In the genomic region with DNA sequence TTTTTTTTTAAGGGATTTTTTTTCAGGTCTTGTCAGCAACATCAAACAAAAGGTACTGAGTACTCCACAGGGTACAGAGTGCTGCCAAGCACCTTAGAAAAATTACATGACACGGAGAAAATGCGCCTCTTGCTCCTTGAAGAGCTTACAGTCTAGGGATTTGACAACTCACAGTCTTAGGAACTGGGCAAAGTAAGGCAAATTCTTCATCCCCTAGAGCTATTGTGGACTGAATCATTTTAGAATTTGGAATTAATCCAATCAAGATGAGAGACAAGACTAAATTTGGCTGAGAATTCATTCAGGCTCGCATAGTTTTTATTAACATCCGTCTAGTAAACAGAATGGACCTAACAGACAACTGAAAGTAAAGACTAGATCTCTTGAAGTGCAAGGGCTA, we compare ENCODE assay signal across 7 cellular contexts. TPM values are rescaled to one million over a fixed set of nuclear protein-coding genes. Genes with fewer than 3 reads are reported as not detected.
DNase-seq lines count a peak whose midpoint lies in the region; ATAC-seq, FAIRE-seq and TF ChIP-seq lines count a peak whose summit lies in the region.
"Not testable (repeated sequence)": the region's sequence is repeated elsewhere in the genome, so short reads cannot be mapped to it uniquely, and the experiment has no call there.

No MANE protein-coding gene starts in this region.

- H3K36me3 ChIP-seq in PC-3 (ENCODE audit: low read depth, low read length) (peaks cover 62% of the 10 kb centered on the region), keratinocyte (ENCODE audit: control insufficient read depth in 2 of 2, extremely low read depth in 1 of 2, insufficient read depth in 2 of 2, low read length in 2 of 2) (peaks cover 20% of the 10 kb centered on the region in 2 experiments)

- H2AFZ ChIP-seq in PC-3 (ENCODE audit: low read length); keratinocyte (ENCODE audit: control insufficient read depth, low read length): not testable (repeated sequence)

- CTCF ChIA-PET in PC-3 (lab: Charles Lee) = not testable (repeated sequence)

- POLR2A ChIA-PET in PC-3 (lab: Charles Lee; ENCODE audit: unreplicated experiment) = not testable (repeated sequence)

- H3K4me1 ChIP-seq in PC-3 (ENCODE audit: insufficient read depth, low read length); keratinocyte (ENCODE audit: control insufficient read depth, extremely low read depth, insufficient read depth, low read length): not testable (repeated sequence)

- dilution Hi-C loops in keratinocyte (cut with MboI; ENCODE audit: extremely low pct_ligation_motif_present, low sequenced_read_pairs) = not testable (repeated sequence)

- not testable (repeated sequence) for H4K20me1 ChIP-seq in PC-3 (ENCODE audit: low read length); keratinocyte (ENCODE audit: control insufficient read depth, extremely low read depth, insufficient read depth, low read length)

- not testable (repeated sequence) for TF ChIP-seq CTCF in PC-3 (conservative IDR thresholded peaks at IDR 0.05; ENCODE audit: low read depth, low read length); keratinocyte (optimal IDR thresholded peaks at IDR 0.05 in 1 of 3, IDR thresholded peaks at IDR 0.05 in 1 of 3, conservative IDR thresholded peaks at IDR 0.05 in 1 of 3; ENCODE audit: extremely low read depth in 1 of 3, insufficient read depth in 2 of 3, low read length in 3 of 3)

- not testable (repeated sequence) for H3K9me1 ChIP-seq in keratinocyte (ENCODE audit: control insufficient read depth, extremely low read depth, insufficient read depth, low read length)

- not testable (repeated sequence) for H3K79me2 ChIP-seq in PC-3 (ENCODE audit: low read length); keratinocyte (ENCODE audit: control insufficient read depth, insufficient read depth, low read length)

- H3K4me2 ChIP-seq in PC-3 (ENCODE audit: low read length); keratinocyte (ENCODE audit: control insufficient read depth, extremely low read depth, insufficient read depth, low read depth, low read length): not testable (repeated sequence)

- ATAC-seq in PC-3 (peak; percentile 73), Right ventricle myocardium superior (ENCODE audit: poor library complexity) (peak; percentile 26), sciatic nerve (peak; percentile 17)

- H3K27me3 Mint-ChIP-seq in activated T-cell treated with anti-CD3 and anti-CD28 coated beads, Interleukin-2, amount 50 U/mL, for 24 hours = not testable (repeated sequence)

- H3K9me3 Mint-ChIP-seq in activated T-cell treated with anti-CD3 and anti-CD28 coated beads, Interleukin-2, amount 50 U/mL, for 24 hours = not testable (repeated sequence)

- H3K9me2 ChIP-seq in PC-3 (replicated peaks; ENCODE audit: low read length) = not testable (repeated sequence)

- not testable (repeated sequence) for H3K9ac ChIP-seq in PC-3 (ENCODE audit: low read length); keratinocyte (ENCODE audit: control insufficient read depth, extremely low read depth, insufficient read depth, low read length)

- peaks cover 22% of the 10 kb centered on the region for H3K4me1 Mint-ChIP-seq in activated T-cell treated with anti-CD3 and anti-CD28 coated beads, Interleukin-2, amount 50 U/mL, for 24 hours (ENCODE audit: low read depth)

- TF ChIP-seq POLR2A in H54 (IDR thresholded peaks at IDR 0.05; ENCODE audit: low read depth, low read length) = not testable (repeated sequence)

- not testable (repeated sequence) for H3F3A ChIP-seq in PC-3 (ENCODE audit: low read length, unreplicated experiment)

- not testable (repeated sequence) for H3K4me3 ChIP-seq in PC-3 (ENCODE audit: low read length); keratinocyte (ENCODE audit: control insufficient read depth in 2 of 3, extremely low read depth in 1 of 3, insufficient read depth in 2 of 3, low read depth in 1 of 3, low read length in 3 of 3)

- not testable (repeated sequence) for DNase-seq in H54 (ENCODE audit: insufficient read length, low spot score); PC-3; activated T-cell treated with anti-CD3 and anti-CD28 coated beads, Interleukin-2, amount 50 U/mL, for 24 hours; Right ventricle myocardium superior; keratinocyte (ENCODE audit: low read depth, low spot score); sciatic nerve (ENCODE audit: low spot score)

- not testable (repeated sequence) for H3K27ac ChIP-seq in PC-3 (ENCODE audit: low read length); keratinocyte (ENCODE audit: control insufficient read depth, insufficient read depth, low read length)

- not testable (repeated sequence) for H3K4me3 Mint-ChIP-seq in activated T-cell treated with anti-CD3 and anti-CD28 coated beads, Interleukin-2, amount 50 U/mL, for 24 hours

- peaks cover 81% of the 10 kb centered on the region for H3K36me3 Mint-ChIP-seq in activated T-cell treated with anti-CD3 and anti-CD28 coated beads, Interleukin-2, amount 50 U/mL, for 24 hours (ENCODE audit: low read depth)

- BruUV-seq in PC-3 (replicated peaks; lab: Mats Ljungman, UMichigan) = not testable (repeated sequence)

- H3K9me3 ChIP-seq in PC-3 (ENCODE audit: low read length); keratinocyte (ENCODE audit: control insufficient read depth, low read depth, low read length): not testable (repeated sequence)

- intact Hi-C loops in PC-3 (cut with micrococcal nuclease); Right ventricle myocardium superior (cut with DNase I); sciatic nerve (cut with DNase I): not testable (repeated sequence)

- FAIRE-seq in H54 (lab: Jason Lieb, UNC) (peak; percentile 62), endometrium (lab: Jason Lieb, UNC) (peak; percentile 45), keratinocyte (lab: Jason Lieb, UNC) (peak; percentile 29)

- not testable (repeated sequence) for H3K27me3 ChIP-seq in PC-3 (ENCODE audit: low read length); keratinocyte (ENCODE audit: control insufficient read depth, extremely low read depth, insufficient read depth, low read length)

- peak overlapping the region; percentile 26 for H3K27ac Mint-ChIP-seq in activated T-cell treated with anti-CD3 and anti-CD28 coated beads, Interleukin-2, amount 50 U/mL, for 24 hours

RNA-seq across cellular contexts. Expression of a gene that starts 44.1 kb away (rescaled TPM):
- total RNA-seq in PC-3 (2014; rRNA removed) (38.0 and 41.4 TPM in 2 replicates), Right ventricle myocardium superior (46.9 TPM), sciatic nerve (103 TPM)
- 53.4 to 86.8 TPM (median 55.4 TPM) in 3 replicates for polyA plus RNA-seq in keratinocyte
- polyA plus RNA-seq in keratinocyte (2011; ENCODE audit: low read depth) = 36.1 TPM
- 58.4 and 112 TPM in 2 replicates for polyA plus RNA-seq in keratinocyte (2011; cell fraction: cytosol; rRNA removed)
- polyA plus RNA-seq in keratinocyte (2011; cell fraction: nucleus; rRNA removed) = 18.9 and 23.2 TPM in 2 replicates
- 27.7 and 56.6 TPM in 2 replicates for polyA plus RNA-seq in keratinocyte (2012; ENCODE audit: low replicate concordance)
- polyA minus RNA-seq in keratinocyte = 32.0 to 86.8 TPM (median 49.4 TPM) in 3 replicates
- 52.0 TPM for polyA minus RNA-seq in keratinocyte (2011; cell fraction: cytosol; rRNA and poly(A)+ RNA removed)
- 12.5 and 20.9 TPM in 2 replicates for polyA minus RNA-seq in keratinocyte (2011; cell fraction: nucleus; rRNA and poly(A)+ RNA removed)

RNA-seq across cellular contexts. Expression of a gene that starts 44.2 kb away (rescaled TPM):
- total RNA-seq in PC-3 (2014; rRNA removed) = 60.7 and 68.4 TPM in 2 replicates
- 22.8 TPM for total RNA-seq in Right ventricle myocardium superior
- 5.0 to 9.6 TPM (median 6.4 TPM) in 3 replicates for polyA plus RNA-seq in keratinocyte
- polyA plus RNA-seq in keratinocyte (2011; ENCODE audit: low read depth) = 21.6 TPM
- polyA plus RNA-seq in keratinocyte (2011; cell fraction: cytosol; rRNA removed) = 5.9 and 10.1 TPM in 2 replicates
- polyA plus RNA-seq in keratinocyte (2011; cell fraction: nucleus; rRNA removed) = 7.7 and 9.9 TPM in 2 replicates
- polyA plus RNA-seq in keratinocyte (2012; ENCODE audit: low replicate concordance) = 26.0 and 26.5 TPM in 2 replicates
- polyA minus RNA-seq in keratinocyte = 5.0 to 15.0 TPM (median 5.4 TPM) in 3 replicates
- polyA minus RNA-seq in keratinocyte (2011; cell fraction: cytosol; rRNA and poly(A)+ RNA removed) = 7.5 TPM
- polyA minus RNA-seq in keratinocyte (2011; cell fraction: nucleus; rRNA and poly(A)+ RNA removed) = 3.8 and 9.9 TPM in 2 replicates
- total RNA-seq in sciatic nerve = 61.6 TPM

RNA-seq across cellular contexts. Expression of a gene that starts 50.3 kb away (rescaled TPM):
- total RNA-seq in PC-3 (2014; rRNA removed) = 50.8 and 69.3 TPM in 2 replicates
- 49.2 TPM for total RNA-seq in Right ventricle myocardium superior
- 19.9 to 29.4 TPM (median 26.9 TPM) in 3 replicates for polyA plus RNA-seq in keratinocyte
- polyA plus RNA-seq in keratinocyte (2011; ENCODE audit: low read depth) = 53.7 TPM
- polyA plus RNA-seq in keratinocyte (2011; cell fraction: cytosol; rRNA removed) = 5.6 and 6.8 TPM in 2 replicates
- 95.6 and 106 TPM in 2 replicates for polyA plus RNA-seq in keratinocyte (2011; cell fraction: nucleus; rRNA removed)
- 17.4 and 23.9 TPM in 2 replicates for polyA plus RNA-seq in keratinocyte (2012; ENCODE audit: low replicate concordance)
- polyA minus RNA-seq in keratinocyte = 28.0 to 52.2 TPM (median 31.8 TPM) in 3 replicates
- 10.4 TPM for polyA minus RNA-seq in keratinocyte (2011; cell fraction: cytosol; rRNA and poly(A)+ RNA removed)
- 30.0 and 41.0 TPM in 2 replicates for polyA minus RNA-seq in keratinocyte (2011; cell fraction: nucleus; rRNA and poly(A)+ RNA removed)
- total RNA-seq in sciatic nerve = 58.1 TPM

Comparison
In these comparisons a context has a peak if more than half of its experiments do, and no peak if none do; other contexts are left out.
1. ATAC-seq: peak in every context shown above with its lines; median percentile 73 in PC-3; 26 in Right ventricle myocardium superior; 17 in sciatic nerve.